16 cellular contexts compared by ENCODE assay signal in genomic region chr10:132846631-132847415, GRCh38.
"Had no signal": no experiment of that assay in that cellular context is flagged by ENCODE, and none has a peak within 500 bp of the region (broad histone marks: within the 10 kb centered on the region; RNA-seq: fewer than 3 reads in every experiment).

No MANE protein-coding gene starts in this region.

- H3K36me3 Mint-ChIP-seq: T-cell had no signal

- H3K27me3 ChIP-seq: brain microvascular endothelial cell had no signal

- H3K4me3 Mint-ChIP-seq: neural crest cell had no signal

- H3K79me2 ChIP-seq: parathyroid adenoma had no signal

- H2AFZ ChIP-seq: parathyroid adenoma had no signal

- H3K4me1 ChIP-seq: esophagus muscularis mucosa, parathyroid adenoma, SJSA1 had no signal

- H3K27ac ChIP-seq: brain microvascular endothelial cell, esophagus muscularis mucosa, parathyroid adenoma, SJSA1, skin epidermis, tibial nerve, VCaP had no signal

- DNase-seq: activated CD4-positive, alpha-beta T cell treated with anti-CD3 and anti-CD28 coated beads for 4 hours; activated T-cell treated with anti-CD3 and anti-CD28 coated beads, Interleukin-2, amount 50 U/mL, for 1 hour; amygdala; brain microvascular endothelial cell; glutamatergic neuron; left ventricle myocardium superior; T1000 had no signal

- H3K36me3 ChIP-seq: brain microvascular endothelial cell, esophagus muscularis mucosa, SJSA1, tibial nerve had no signal

- H3K27ac Mint-ChIP-seq: activated naive CD4-positive, alpha-beta T cell treated with anti-CD3 and anti-CD28 coated beads, Interleukin-2, amount 50 U/mL, for 24 hours had no signal

- ATAC-seq: left ventricle myocardium superior had no signal

- H3K9ac ChIP-seq: parathyroid adenoma had no signal

- H3K4me3 ChIP-seq: esophagus muscularis mucosa, SJSA1, skin epidermis, tibial nerve had no signal
